Comparison of ENCODE assay signal across 9 cellular contexts in the genomic region with DNA sequence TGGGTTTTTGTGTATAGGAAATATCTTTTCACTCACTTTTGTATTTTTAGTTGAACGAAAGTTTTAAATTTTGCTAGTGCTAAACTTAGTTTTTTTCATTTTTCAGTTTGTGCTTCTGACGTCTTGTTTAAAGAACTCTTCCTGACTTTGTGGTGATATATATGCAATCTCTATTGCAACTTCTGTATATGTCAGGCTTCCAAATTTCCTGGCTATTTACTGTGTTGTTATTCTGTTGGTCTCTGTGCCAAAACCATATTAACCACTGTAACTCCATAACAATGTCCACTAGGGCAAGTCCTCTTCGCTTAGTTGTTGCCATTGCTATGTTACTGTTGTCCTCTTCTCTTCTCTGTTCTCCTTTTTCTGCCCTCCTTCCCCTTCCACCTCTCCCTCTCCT. TPM values are rescaled to one million over a fixed set of nuclear protein-coding genes. Genes with fewer than 3 reads are reported as not detected.
"Had no signal": no experiment of that assay in that cellular context is flagged by ENCODE, and none has a peak within 500 bp of the region (broad histone marks: within the 10 kb centered on the region; RNA-seq: fewer than 3 reads in every experiment).

No MANE protein-coding gene starts in this region.

- H2AFZ ChIP-seq: GM23248 had no signal

- H3K4me1 ChIP-seq: HAP-1 had no signal

- H3K9ac ChIP-seq: GM23248 had no signal

- H3K9me3 ChIP-seq: HAP-1 had no signal

- H3K27ac ChIP-seq: GM23248 had no signal

- DNase-seq: GM23248, GOT3, H7, IMR-90, KG1 had no signal

- H3K36me3 ChIP-seq: HAP-1 had no signal

- H3K4me3 ChIP-seq: GM23248, HAP-1, K562 had no signal

- ATAC-seq: HCT116, K562 had no signal

RNA-seq across cellular contexts. Expression of a gene that starts 3.2 kb away (rescaled TPM):
- total RNA-seq: HT-29 had no signal

RNA-seq across cellular contexts. Expression of a gene that starts 13.4 kb away (rescaled TPM):
- total RNA-seq: HT-29, K562 had no signal
- polyA plus RNA-seq: GM23248, K562 had no signal
